In the genomic region with DNA sequence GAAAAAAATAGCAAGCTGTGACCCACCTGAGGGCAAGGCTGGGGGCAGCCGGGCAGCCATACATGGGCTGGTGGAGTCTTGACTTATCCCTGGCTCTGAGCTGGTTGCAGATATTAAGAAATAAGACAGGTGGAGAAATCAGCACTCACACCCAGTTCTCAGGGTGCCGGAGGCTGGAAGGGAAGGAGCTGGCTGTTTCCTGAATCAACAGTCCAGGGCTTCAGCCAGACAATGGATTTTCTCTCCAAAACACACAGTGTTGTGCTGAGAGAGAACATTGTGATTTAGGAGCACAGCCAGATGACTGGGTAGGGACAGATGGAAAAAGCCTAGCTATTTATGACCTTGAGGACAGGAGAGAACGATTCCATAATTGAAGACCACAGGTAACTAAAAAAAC, we compare ENCODE assay signal across 19 cellular contexts.
DNase-seq lines count a peak whose midpoint lies in the region; ATAC-seq, FAIRE-seq and TF ChIP-seq lines count a peak whose summit lies in the region.
"Had no signal": no experiment of that assay in that cellular context is flagged by ENCODE, and none has a peak within 500 bp of the region (broad histone marks: within the 10 kb centered on the region; RNA-seq: fewer than 3 reads in every experiment).

No MANE protein-coding gene starts in this region.

- WGBS in suprapubic skin, result 52% methylated on average over 3 of the region's 3 CpGs

- peak overlapping the region; percentile 8 for H2AFZ ChIP-seq in endothelial cell of umbilical vein (ENCODE audit: low read depth, low read length)

- no peak for ATAC-seq in T-helper 17 cell
- ATAC-seq in left lobe of liver, result peak; percentile 91
- ATAC-seq: stimulated activated effector memory CD8-positive, alpha-beta T cell treated with anti-CD3 and anti-CD28 coated beads, Interleukin-12 subunit alpha, Interleukin-12 subunit beta, amount 100 ng/mL, for 72 hours had no signal

- POLR2A ChIA-PET in endothelial cell of umbilical vein (lab: Charles Lee), result no interaction called here

- CTCF ChIA-PET in endothelial cell of umbilical vein (lab: Charles Lee), result interaction anchor here (0.8 to 1.8 kb wide), 7 partner anchors 9 to 225 kb away, joined by 3 to 9 read pairs (median 3); no protein-coding TSS in a partner anchor

- TF ChIP-seq CTCF in endothelial cell of umbilical vein (IDR thresholded peaks at IDR 0.05; ENCODE audit: extremely low read depth in 1 of 2, insufficient read depth in 1 of 2, low read depth in 1 of 2, low read length in 2 of 2) (no peak), suprapubic skin (IDR thresholded peaks at IDR 0.05) (no peak)

- peak overlapping the region; percentile 85 for H3K27ac Mint-ChIP-seq in T-helper 17 cell
- H3K27ac Mint-ChIP-seq: activated CD4-positive, alpha-beta T cell treated with anti-CD3 and anti-CD28 coated beads, Interleukin-2, amount 10 ng/mL, durations not matched to agents 7 days and 5 days; stimulated activated effector memory CD8-positive, alpha-beta T cell treated with anti-CD3 and anti-CD28 coated beads, Interleukin-12 subunit alpha, Interleukin-12 subunit beta, amount 100 ng/mL, for 72 hours had no signal

- TF ChIP-seq EP300 in suprapubic skin (IDR thresholded peaks at IDR 0.05), result no peak

- H3K4me3 ChIP-seq in endothelial cell of umbilical vein (replicated peaks in 1 of 3; ENCODE audit: insufficient read depth in 1 of 3, low read depth in 1 of 3, low read length in 3 of 3) (no peak overlapping the region), suprapubic skin (no peak overlapping the region)
- H3K4me3 ChIP-seq: lower lobe of right lung, MG63, SJCRH30 had no signal

- H3K36me3 Mint-ChIP-seq in T-helper 17 cell (ENCODE audit: low read depth), result peaks cover 7% of the 10 kb centered on the region
- H3K36me3 Mint-ChIP-seq: stimulated activated effector memory CD8-positive, alpha-beta T cell treated with anti-CD3 and anti-CD28 coated beads, Interleukin-12 subunit alpha, Interleukin-12 subunit beta, amount 100 ng/mL, for 72 hours had no signal

- H3K9me3 ChIP-seq in T-helper 17 cell (ENCODE audit: control insufficient read depth, low read length, poor library complexity, severe bottlenecking) (no peaks in the 10 kb centered on the region), endothelial cell of umbilical vein (replicated peaks; ENCODE audit: control insufficient read depth, insufficient read depth, low read length) (no peaks in the 10 kb centered on the region), suprapubic skin (no peaks in the 10 kb centered on the region)
- H3K9me3 ChIP-seq: lower lobe of right lung, MG63, SJCRH30 had no signal

- no peaks in the 10 kb centered on the region for H4K20me1 ChIP-seq in endothelial cell of umbilical vein (replicated peaks; ENCODE audit: control insufficient read depth, extremely low read depth, insufficient read depth, low read length)

- H3K27me3 ChIP-seq in endothelial cell of umbilical vein (ENCODE audit: control insufficient read depth in 2 of 2, insufficient read depth in 2 of 2, low read length in 2 of 2) (no peaks in the 10 kb centered on the region), suprapubic skin (no peaks in the 10 kb centered on the region)
- H3K27me3 ChIP-seq: MG63, SJCRH30 had no signal

- H3K27me3 Mint-ChIP-seq in T-helper 17 cell, result no peaks in the 10 kb centered on the region
- H3K27me3 Mint-ChIP-seq: activated CD4-positive, alpha-beta T cell treated with anti-CD3 and anti-CD28 coated beads, Interleukin-2, amount 10 ng/mL, durations not matched to agents 7 days and 5 days had no signal

- no peaks in the 10 kb centered on the region for H3K79me2 ChIP-seq in endothelial cell of umbilical vein (ENCODE audit: control insufficient read depth, insufficient read depth, low read length)

- intact Hi-C loops in endothelial cell of umbilical vein (cut with micrococcal nuclease), result loop anchor here (10.0 kb wide), 1 partner anchor 93 kb away; no protein-coding TSS in a partner anchor

- DNase-seq in T-helper 17 cell, result no peak
- peak; percentile 93 for DNase-seq in endothelial cell of umbilical vein (ENCODE audit: low read depth, low spot score)
- DNase-seq in left lobe of liver (ENCODE audit: low spot score), result peak; percentile 71
- DNase-seq in suprapubic skin (ENCODE audit: low spot score in 2 of 2), result peak in 1 of 2 donors; percentile 54
- no peak for DNase-seq in AG08395 (ENCODE audit: low spot score)
- DNase-seq in T-helper 2 cell, result no peak
- DNase-seq in NCI-H2081 treated with DMSO at 0.1 percent for 48 hours (lab: John Stamatoyannopoulos, UW), result no peak
- DNase-seq: activated CD4-positive, alpha-beta T cell treated with anti-CD3 and anti-CD28 coated beads, Interleukin-2, amount 10 ng/mL, durations not matched to agents 7 days and 5 days; activated CD8-positive, alpha-beta memory T cell treated with anti-CD3 and anti-CD28 coated beads, Interleukin-2, amount 50 U/mL, for 4 hours; effector CD4-positive, alpha-beta T cell; lower lobe of right lung; MG63; NCI-H146; NCI-H774; occipital lobe; SJCRH30; T-helper 1 cell had no signal

- H3K9ac ChIP-seq in endothelial cell of umbilical vein (replicated peaks; ENCODE audit: extremely low read depth, insufficient read depth, low read length), result no peak overlapping the region

- H3K9me1 ChIP-seq in endothelial cell of umbilical vein (replicated peaks; ENCODE audit: control insufficient read depth, extremely low read depth, insufficient read depth, low read length), result no peaks in the 10 kb centered on the region

- H3K4me1 Mint-ChIP-seq in T-helper 17 cell, result peaks cover 40% of the 10 kb centered on the region

- dilution Hi-C loops in endothelial cell of umbilical vein (cut with MboI; ENCODE audit: extremely low pct_ligation_motif_present, low sequenced_read_pairs), result no loop called here

- H3K27ac ChIP-seq in endothelial cell of umbilical vein (ENCODE audit: insufficient read depth, low read depth, low read length), result no peak overlapping the region
- peak overlapping the region; percentile 29 for H3K27ac ChIP-seq in suprapubic skin
- H3K27ac ChIP-seq: lower lobe of right lung, SJCRH30 had no signal

- no peak overlapping the region for H3K4me3 Mint-ChIP-seq in T-helper 17 cell
- H3K4me3 Mint-ChIP-seq: activated CD4-positive, alpha-beta T cell treated with anti-CD3 and anti-CD28 coated beads, Interleukin-2, amount 10 ng/mL, durations not matched to agents 7 days and 5 days; stimulated activated effector memory CD8-positive, alpha-beta T cell treated with anti-CD3 and anti-CD28 coated beads, Interleukin-12 subunit alpha, Interleukin-12 subunit beta, amount 100 ng/mL, for 72 hours had no signal

- H3K4me1 ChIP-seq in endothelial cell of umbilical vein (ENCODE audit: control insufficient read depth, extremely low read depth, insufficient read depth, low read length) (peaks cover 3% of the 10 kb centered on the region), suprapubic skin (peaks cover 12% of the 10 kb centered on the region)
- H3K4me1 ChIP-seq: SJCRH30 had no signal

- BruUV-seq in endothelial cell of umbilical vein (replicated peaks; lab: Mats Ljungman, UMichigan), result no TSS peak

- FAIRE-seq in endothelial cell of umbilical vein (lab: Jason Lieb, UNC), result peak; percentile 93
- FAIRE-seq: GM12891 had no signal

- H3K4me2 ChIP-seq in endothelial cell of umbilical vein (ENCODE audit: insufficient read depth, low read length), result no peak overlapping the region

- H3K36me3 ChIP-seq in endothelial cell of umbilical vein (ENCODE audit: control insufficient read depth in 2 of 2, extremely low read depth in 1 of 2, insufficient read depth in 2 of 2, low read length in 2 of 2), result no peaks in the 10 kb centered on the region
- H3K36me3 ChIP-seq in suprapubic skin, result no peaks in the 10 kb centered on the region
- H3K36me3 ChIP-seq: lower lobe of right lung, MG63, SJCRH30 had no signal

- TF ChIP-seq POLR2A in endothelial cell of umbilical vein (IDR thresholded peaks at IDR 0.05; ENCODE audit: low read depth, low read length) (no peak), suprapubic skin (IDR thresholded peaks at IDR 0.05) (no peak)

TF ChIP-seq in endothelial cell of umbilical vein, 7 proteins besides CTCF, POLR2A, EP300 and RAD21:
- TF ChIP-seq GATA2 (IDR thresholded peaks at IDR 0.05; ENCODE audit: insufficient read depth, insufficient read length, low read depth, low read length) (no peak), FOS (IDR thresholded peaks at IDR 0.05; ENCODE audit: borderline replicate concordance, insufficient read depth, low read length) (no peak), JUN (IDR thresholded peaks at IDR 0.05; ENCODE audit: borderline replicate concordance, insufficient read depth, insufficient read length, low read depth) (no peak), EZH2 (IDR thresholded peaks at IDR 0.05; ENCODE audit: borderline replicate concordance, low read depth, low read length, severe bottlenecking) (no peak), MYC (IDR thresholded peaks at IDR 0.05; ENCODE audit: low read depth, low read length) (no peak), POLR2AphosphoS5 (IDR thresholded peaks at IDR 0.05; ENCODE audit: insufficient read depth, low read depth, low read length) (no peak)
- TF ChIP-seq, protein P1, sequence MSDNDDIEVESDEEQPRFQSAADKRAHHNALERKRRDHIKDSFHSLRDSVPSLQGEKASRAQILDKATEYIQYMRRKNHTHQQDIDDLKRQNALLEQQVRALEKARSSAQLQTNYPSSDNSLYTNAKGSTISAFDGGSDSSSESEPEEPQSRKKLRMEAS (IDR thresholded peaks at IDR 0.05; ENCODE audit: insufficient read depth, insufficient read length), result no peak
TF ChIP-seq in endothelial cell of umbilical vein: peak in this region for 0.

Comparison
In these comparisons a context has a peak if more than half of its experiments do, and no peak if none do; other contexts are left out.
1. DNase-seq: peak in endothelial cell of umbilical vein (single experiment) and left lobe of liver (single experiment); none in T-helper 17 cell (0 of 3), AG08395 (single experiment), T-helper 2 cell (0 of 5) and NCI-H2081 treated with DMSO at 0.1 percent for 48 hours (single experiment).